In the genomic region with DNA sequence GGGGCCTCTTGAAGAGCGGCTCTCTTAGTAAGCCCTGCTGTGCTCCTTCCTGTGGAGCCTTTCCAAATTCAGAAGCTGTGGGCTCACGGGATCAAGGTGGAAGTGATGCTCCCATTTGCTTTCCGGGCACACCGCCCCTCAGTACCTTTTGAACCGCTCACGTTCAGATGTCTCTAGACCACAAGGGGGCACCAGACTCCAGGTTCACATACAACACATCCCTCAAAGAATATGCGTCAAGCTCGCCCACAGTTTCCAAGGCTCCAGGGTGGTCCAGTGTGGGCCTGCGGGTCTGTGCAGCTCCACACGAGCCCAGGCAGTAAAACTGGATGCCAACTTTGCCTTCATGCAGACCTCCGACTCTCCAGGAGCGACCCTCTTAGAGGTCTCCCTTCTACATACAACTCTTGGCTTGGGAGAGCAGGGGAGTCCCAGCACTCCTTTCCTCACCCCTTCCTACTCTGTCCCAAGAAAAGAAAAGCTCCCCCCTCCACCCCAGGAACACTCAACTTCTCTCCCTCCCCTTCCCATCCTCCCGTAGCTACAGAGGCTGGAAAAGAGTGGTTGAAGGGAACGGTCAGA, we compare ENCODE assay signal across 8 cellular contexts. TPM values are rescaled to one million over a fixed set of nuclear protein-coding genes. Genes with fewer than 3 reads are reported as not detected.
DNase-seq lines count a peak whose midpoint lies in the region; ATAC-seq and TF ChIP-seq lines count a peak whose summit lies in the region.

No MANE protein-coding gene starts in this region.

- TF ChIP-seq CTCF in HL-60 (IDR thresholded peaks at IDR 0.05; ENCODE audit: insufficient read depth, low read length) (peak; percentile 28), OCI-LY1 (IDR thresholded peaks at IDR 0.05; ENCODE audit: low read length) (peak; percentile 58), fibroblast of villous mesenchyme (IDR thresholded peaks at IDR 0.05; ENCODE audit: insufficient read depth, low read depth, low read length) (peak; percentile 68), ovary (IDR thresholded peaks at IDR 0.05) (peak in 2 of 3 donors; percentile 36 to 42), upper lobe of left lung (IDR thresholded peaks at IDR 0.05) (peak; percentile 27 to 60 (median 52))

- H3K4me3 ChIP-seq in HL-60 (replicated peaks; ENCODE audit: insufficient read depth, low read length), result no peak overlapping the region
- no peak overlapping the region for H3K4me3 ChIP-seq in OCI-LY1 (ENCODE audit: low read depth, low read length, poor library complexity, severe bottlenecking)
- no peak overlapping the region for H3K4me3 ChIP-seq in fibroblast of villous mesenchyme (ENCODE audit: low read depth, low read length)
- no peak overlapping the region for H3K4me3 ChIP-seq in ovary
- H3K4me3 ChIP-seq in upper lobe of left lung, result no peak overlapping the region

- 13 to 14% (median 13%) methylated on average over 14 of the region's 14 CpGs for WGBS in ovary, 3 donors
- 13 to 64% methylated on average over 2 to 14 of the region's 14 CpGs for WGBS in upper lobe of left lung, 2 donors

- TF ChIP-seq EP300 in ovary (IDR thresholded peaks at IDR 0.05) (no peak), upper lobe of left lung (IDR thresholded peaks at IDR 0.05) (no peak)

- DNase-seq in SIG-M5 treated with dmso at 0.1 percent for 504 hours (lab: John Stamatoyannopoulos, UW; ENCODE audit: unreplicated experiment) (peak; percentile 53), SIG-M5 (lab: John Stamatoyannopoulos, UW) (no peak), HL-60 (ENCODE audit: low read depth in 1 of 2, low spot score in 1 of 2) (peak; percentile 0 to 48), fibroblast of villous mesenchyme (ENCODE audit: low read depth) (peak; percentile 56), ovary (peak; percentile 55 to 75 (median 63)), upper lobe of left lung (peak in 1 of 2 donors; percentile 50)
- DNase-seq in activated T-cell treated with anti-CD3 and anti-CD28 coated beads, Interleukin-2, amount 50 U/mL, for 48 hours, result peak; percentile 76 to 78

- H3K27me3 ChIP-seq in HL-60 (ENCODE audit: insufficient read depth, poor library complexity, severe bottlenecking), result peaks cover 6% of the 10 kb centered on the region
- H3K27me3 ChIP-seq in OCI-LY1 (ENCODE audit: insufficient read depth, low read length), result no peaks in the 10 kb centered on the region
- H3K27me3 ChIP-seq in ovary, result no peaks in the 10 kb centered on the region
- H3K27me3 ChIP-seq in upper lobe of left lung, result no peaks in the 10 kb centered on the region

- intact Hi-C loops in ovary (cut with DNase I), result no loop called here

- H3K9me2 ChIP-seq in OCI-LY1 (ENCODE audit: low read depth, low read length), result no peaks in the 10 kb centered on the region

- H3K27ac ChIP-seq in HL-60 (replicated peaks), result no peak overlapping the region
- no peak overlapping the region for H3K27ac ChIP-seq in OCI-LY1 (ENCODE audit: low read depth, low read length, poor library complexity, severe bottlenecking)
- no peak overlapping the region for H3K27ac ChIP-seq in ovary
- no peak overlapping the region for H3K27ac ChIP-seq in upper lobe of left lung

- H3K4me1 ChIP-seq in OCI-LY1 (ENCODE audit: insufficient read depth, low read length, severe bottlenecking) (no peaks in the 10 kb centered on the region), ovary (ENCODE audit: insufficient read depth) (peaks cover 3% of the 10 kb centered on the region), upper lobe of left lung (peaks cover 0 to 6% (median 0%) of the 10 kb centered on the region in 4 donors)

- H4K20me1 ChIP-seq in OCI-LY1 (ENCODE audit: insufficient read depth, low read length), result no peaks in the 10 kb centered on the region

- ATAC-seq in upper lobe of left lung (ENCODE audit: low FRiP score in 2 of 2), result peak; percentile 68 to 72

- H3K9me3 ChIP-seq in OCI-LY1 (ENCODE audit: low read length) (no peaks in the 10 kb centered on the region), ovary (no peaks in the 10 kb centered on the region), upper lobe of left lung (no peaks in the 10 kb centered on the region)

- H3K36me3 ChIP-seq in OCI-LY1 (ENCODE audit: insufficient read depth, low read length) (no peaks in the 10 kb centered on the region), ovary (no peaks in the 10 kb centered on the region), upper lobe of left lung (no peaks in the 10 kb centered on the region)

- TF ChIP-seq POLR2A in ovary (IDR thresholded peaks at IDR 0.05) (no peak), upper lobe of left lung (IDR thresholded peaks at IDR 0.05) (no peak)

- H3K4me2 ChIP-seq in OCI-LY1 (ENCODE audit: low read length), result no peak overlapping the region

- H3K79me2 ChIP-seq in OCI-LY1 (ENCODE audit: insufficient read depth, low read length), result no peaks in the 10 kb centered on the region

- no peaks in the 10 kb centered on the region for H3F3A ChIP-seq in OCI-LY1 (ENCODE audit: insufficient read depth, low read length)

- no peak overlapping the region for H3K9ac ChIP-seq in OCI-LY1 (ENCODE audit: low read length)

- H2AFZ ChIP-seq in OCI-LY1 (ENCODE audit: low read length), result no peak overlapping the region

RNA-seq across cellular contexts. Expression of gene SUPT20HL1, which starts 11.0 kb away (rescaled TPM):
- total RNA-seq in fibroblast of villous mesenchyme (not detected in 2 replicates), ovary (under 1 TPM in 5 of 7 donors, not detected in 2; 0.10 to 0.25 (median 0.13) TPM), upper lobe of left lung (not detected)
- polyA plus RNA-seq in ovary, result under 1 TPM; 0.05 to 0.12 TPM

RNA-seq across cellular contexts. Expression of gene SUPT20HL2, which starts 57.6 kb away (rescaled TPM):
- under 0.01 TPM in 1 of 2 replicates, not detected in the other for total RNA-seq in fibroblast of villous mesenchyme
- total RNA-seq in ovary, result 1 to 10 TPM in 1 of 7 donors, under 1 TPM in 5, not detected in 1; 0.13 to 1.1 (median 0.41) TPM
- under 1 TPM; 0.04 to 0.23 TPM for polyA plus RNA-seq in ovary
- not detected for total RNA-seq in upper lobe of left lung
